Comparison of ENCODE assay signal across 16 cellular contexts in genomic region chr10:69047111-69047837, GRCh38. TPM values are rescaled to one million over a fixed set of nuclear protein-coding genes. Genes with fewer than 3 reads are reported as not detected.
DNase-seq lines count a peak whose midpoint lies in the region; ATAC-seq and TF ChIP-seq lines count a peak whose summit lies in the region.
"Had no signal": no experiment of that assay in that cellular context is flagged by ENCODE, and none has a peak within 500 bp of the region (broad histone marks: within the 10 kb centered on the region; RNA-seq: fewer than 3 reads in every experiment).

No MANE protein-coding gene starts in this region.

- H3K4me3 Mint-ChIP-seq in CD4-positive, alpha-beta T cell, result no peak overlapping the region
- H3K4me3 Mint-ChIP-seq: activated B cell treated with CpG ODN at 0.5 μM for 24 hours, neural progenitor cell had no signal

- no peak for DNase-seq in CD4-positive, alpha-beta T cell
- DNase-seq in Peyer's patch, result no peak
- no peak for DNase-seq in dorsolateral prefrontal cortex
- peak; percentile 52 for DNase-seq in posterior vena cava (ENCODE audit: low spot score)
- DNase-seq in NCI-H526 treated with DMSO at 0.1 percent for 48 hours (lab: John Stamatoyannopoulos, UW), result no peak
- no peak for DNase-seq in NCI-H1694 treated with DMSO at 0.1 percent for 48 hours (lab: John Stamatoyannopoulos, UW)
- DNase-seq: activated B cell treated with CpG ODN at 0.5 μM for 24 hours, DND-41, HCEC 1CT, NCI-H146, NCI-H510A had no signal

- no peaks in the 10 kb centered on the region for H3K9me3 Mint-ChIP-seq in CD4-positive, alpha-beta T cell
- H3K9me3 Mint-ChIP-seq: activated B cell treated with CpG ODN at 0.5 μM for 24 hours, neural progenitor cell had no signal

- H3K4me3 ChIP-seq in Peyer's patch, result no peak overlapping the region
- no peak overlapping the region for H3K4me3 ChIP-seq in dorsolateral prefrontal cortex
- H3K4me3 ChIP-seq: lung, neural progenitor cell, smooth muscle cell had no signal

- no peaks in the 10 kb centered on the region for H3K9me3 ChIP-seq in CD4-positive, alpha-beta T cell (ENCODE audit: control insufficient read depth, low read length)
- H3K9me3 ChIP-seq in Peyer's patch, result no peaks in the 10 kb centered on the region

- ATAC-seq in CD4-positive, alpha-beta T cell (ENCODE audit: poor library complexity), result no peak
- ATAC-seq in HG02973 (IDR thresholded peaks at IDR 0.05; ENCODE audit: unreplicated experiment), result no peak
- ATAC-seq: SK-N-SH treated with all-trans-retinoic acid at 6 μM for 48 hours had no signal

- no peaks in the 10 kb centered on the region for H3K27me3 Mint-ChIP-seq in CD4-positive, alpha-beta T cell
- H3K27me3 Mint-ChIP-seq: activated B cell treated with CpG ODN at 0.5 μM for 24 hours had no signal

- POLR2A ChIA-PET in CD4-positive, alpha-beta T cell (lab: Charles Lee), result interaction anchor here (3.7 kb wide), 1 partner anchor 40 kb away, joined by 38 read pairs; the partner anchor contains the start of gene SRGN

- no peak for TF ChIP-seq CTCF in CD4-positive, alpha-beta T cell (IDR thresholded peaks at IDR 0.05)
- TF ChIP-seq CTCF in Peyer's patch (IDR thresholded peaks at IDR 0.05) (no peak), dorsolateral prefrontal cortex (IDR thresholded peaks at IDR 0.05 in 54 of 56, conservative IDR thresholded peaks at IDR 0.05 in 2 of 56; ENCODE audit: low read depth in 1 of 56, partially characterized antibody in 56 of 56) (no peak)

- intact Hi-C loops in CD4-positive, alpha-beta T cell (cut with DNase I, micrococcal nuclease), result loop anchor here (5.0 kb wide), 2 partner anchors 35 to 40 kb away; no protein-coding TSS in a partner anchor
- intact Hi-C loops in dorsolateral prefrontal cortex (cut with DNase I) (no loop called here), posterior vena cava (cut with DNase I) (no loop called here)

- no peak for TF ChIP-seq POLR2A in Peyer's patch (IDR thresholded peaks at IDR 0.05)

- H3K27me3 ChIP-seq in CD4-positive, alpha-beta T cell (ENCODE audit: control insufficient read depth, insufficient read depth, low read length), result no peaks in the 10 kb centered on the region
- no peaks in the 10 kb centered on the region for H3K27me3 ChIP-seq in Peyer's patch
- H3K27me3 ChIP-seq in dorsolateral prefrontal cortex, result no peaks in the 10 kb centered on the region
- H3K27me3 ChIP-seq: neural progenitor cell had no signal

- peaks cover 0 to 19% (median 2%) of the 10 kb centered on the region in 4 donors for H3K4me1 ChIP-seq in Peyer's patch

- no peak overlapping the region for H3K27ac ChIP-seq in CD4-positive, alpha-beta T cell (ENCODE audit: low read depth, low read length)
- H3K27ac ChIP-seq in Peyer's patch (peak overlapping the region; percentile 32 to 55 (median 46)), dorsolateral prefrontal cortex (peak overlapping the region in 38 of 59 donors; percentile 5 to 84 (median 62))
- H3K27ac ChIP-seq: neural progenitor cell had no signal

- H3K36me3 ChIP-seq in Peyer's patch, result no peaks in the 10 kb centered on the region
- H3K36me3 ChIP-seq: neural progenitor cell had no signal

- H3K27ac Mint-ChIP-seq in CD4-positive, alpha-beta T cell, result peak overlapping the region; percentile 24
- H3K27ac Mint-ChIP-seq: activated B cell treated with CpG ODN at 0.5 μM for 24 hours, neural progenitor cell had no signal

- H3K4me1 Mint-ChIP-seq in CD4-positive, alpha-beta T cell (ENCODE audit: low read depth), result peaks cover 39% of the 10 kb centered on the region

- CTCF ChIA-PET in CD4-positive, alpha-beta T cell (lab: Charles Lee), result interaction anchor here (1.2 kb wide), 1 partner anchor 10 kb away, joined by 4 read pairs; no protein-coding TSS in a partner anchor

- H3K36me3 Mint-ChIP-seq in CD4-positive, alpha-beta T cell (ENCODE audit: low read depth), result no peaks in the 10 kb centered on the region
- H3K36me3 Mint-ChIP-seq: neural progenitor cell had no signal

RNA-seq across cellular contexts. Expression of gene SRGN, which starts 40.6 kb away (rescaled TPM):
- total RNA-seq in CD4-positive, alpha-beta T cell, result 100 to 1,000 TPM; 342 to 353 TPM
- total RNA-seq in Peyer's patch (100 to 1,000 TPM in 1 of 4 donors, 10 to 100 TPM in 3; 19.4 to 113 (median 28.1) TPM), dorsolateral prefrontal cortex (100 to 1,000 TPM in 7 of 120 experiments, 10 to 100 TPM in 113; 11.7 to 140 (median 43.8) TPM), posterior vena cava (100 to 1,000 TPM; 138 to 144 TPM)
- total RNA-seq: smooth muscle cell had no signal

RNA-seq across cellular contexts. Expression of gene KIFBP, which starts 58.7 kb away (rescaled TPM):
- total RNA-seq in CD4-positive, alpha-beta T cell, result 1 to 10 TPM; 4.2 TPM
- total RNA-seq in Peyer's patch (10 to 100 TPM; 13.1 to 20.7 (median 19.9) TPM), dorsolateral prefrontal cortex (10 to 100 TPM; 33.1 to 77.4 (median 62.0) TPM), posterior vena cava (10 to 100 TPM; 23.8 to 26.3 TPM)

Comparison
In these comparisons a context has a peak if more than half of its experiments do, and no peak if none do; other contexts are left out.
1. intact Hi-C loops: an anchor here in CD4-positive, alpha-beta T cell (5.0 kb wide); none called in dorsolateral prefrontal cortex and posterior vena cava.